Comparison of ENCODE assay signal across 36 cellular contexts in genomic region chr2:99382163-99382562, GRCh38.
"Had no signal": no experiment of that assay in that cellular context is flagged by ENCODE, and none has a peak within 500 bp of the region (broad histone marks: within the 10 kb centered on the region; RNA-seq: fewer than 3 reads in every experiment).

No MANE protein-coding gene starts in this region.

- DNase-seq: activated CD4-positive, alpha-beta memory T cell treated with anti-CD3 and anti-CD28 coated beads for 36 hours; activated CD4-positive, alpha-beta T cell treated with anti-CD3 and anti-CD28 coated beads for 36 hours; activated CD4-positive, alpha-beta T cell treated with anti-CD3 and anti-CD28 coated beads, Interleukin-2, amount 50 U/mL, for 1 hour; activated CD8-positive, alpha-beta memory T cell treated with anti-CD3 and anti-CD28 coated beads for 24 hours; activated CD8-positive, alpha-beta memory T cell treated with anti-CD3 and anti-CD28 coated beads, Interleukin-2, amount 10 ng/mL, durations not matched to agents 7 days and 5 days; activated CD8-positive, alpha-beta memory T cell treated with anti-CD3 and anti-CD28 coated beads, Interleukin-2, amount 50 U/mL, for 48 hours; activated effector memory CD4-positive, alpha-beta T cell treated with Interleukin-2 at 50 U/mL for 16 hours; activated naive CD4-positive, alpha-beta T cell treated with anti-CD3 and anti-CD28 coated beads, Interleukin-2, amount 50 U/mL, for 16 hours; activated naive CD8-positive, alpha-beta T cell treated with anti-CD3 and anti-CD28 coated beads, Interleukin-2, amount 10 ng/mL, durations not matched to agents 7 days and 5 days; activated T-cell treated with anti-CD3 and anti-CD28 coated beads, Interleukin-2, amount 50 U/mL, for 48 hours; adrenal gland; body of pancreas; Kasumi-1; KG1; MM.1S; MV-4-11; NCI-H1092; NCI-H1417 treated with DMSO at 0.1 percent for 48 hours; NCI-H187 treated with DMSO at 0.1 percent for 48 hours; NCI-H2081; NCI-H345; NCI-H524 treated with DMSO at 0.1 percent for 48 hours; NCI-H748 treated with DMSO at 0.1 percent for 48 hours; NK-92 treated with Interleukin-12 subunit alpha and Interleukin-12 subunit beta, amount 100 ng/mL, for 24 hours; PC-9; Right ventricle myocardium superior; SJCRH30; SK-N-SH had no signal

- ATAC-seq: activated CD4-positive, alpha-beta T cell treated with anti-CD3 and anti-CD28 coated beads for 36 hours; activated CD4-positive, CD25-positive, alpha-beta regulatory T cell treated with anti-CD3 and anti-CD28 coated beads, Interleukin-2, amount 50 U/mL, for 24 hours; activated CD8-positive, alpha-beta memory T cell treated with anti-CD3 and anti-CD28 coated beads, Interleukin-2, amount 10 ng/mL, durations not matched to agents 7 days and 5 days; body of pancreas had no signal

- H3K9ac ChIP-seq: SK-N-SH had no signal

- H3K27ac Mint-ChIP-seq: activated CD4-positive, alpha-beta memory T cell treated with anti-CD3 and anti-CD28 coated beads for 36 hours; activated CD4-positive, alpha-beta T cell treated with anti-CD3 and anti-CD28 coated beads for 36 hours; activated CD8-positive, alpha-beta memory T cell treated with anti-CD3 and anti-CD28 coated beads, Interleukin-2, amount 10 ng/mL, durations not matched to agents 7 days and 5 days; activated naive CD8-positive, alpha-beta T cell treated with anti-CD3 and anti-CD28 coated beads, Interleukin-2, amount 10 ng/mL, durations not matched to agents 7 days and 5 days; T-helper 1 cell treated with Interleukin-12 subunit alpha and Interleukin-12 subunit beta and Interleukin-4 antibody, amounts not matched to agents 30 μg/mL and 1 μg/mL, for 36 hours; T-helper 2 cell treated with Interferon-gamma antibody and Interleukin-4, amounts not matched to agents 5 μg/mL and 100 μg/mL, for 36 hours had no signal

- H3K27me3 ChIP-seq: adrenal gland, body of pancreas, breast epithelium, SJCRH30 had no signal

- H3K9me2 ChIP-seq: SK-N-SH had no signal

- FAIRE-seq: astrocyte, RCC 7860, TTC549 had no signal

- H3K4me1 ChIP-seq: adrenal gland, body of pancreas, breast epithelium, SJCRH30 had no signal

- H3K27ac ChIP-seq: adrenal gland, body of pancreas, breast epithelium, PC-9, RWPE1, SJCRH30 had no signal

- H3K9me3 Mint-ChIP-seq: activated CD4-positive, alpha-beta memory T cell treated with anti-CD3 and anti-CD28 coated beads for 36 hours; activated naive CD8-positive, alpha-beta T cell treated with anti-CD3 and anti-CD28 coated beads, Interleukin-2, amount 10 ng/mL, durations not matched to agents 7 days and 5 days; T-helper 1 cell treated with Interleukin-12 subunit alpha and Interleukin-12 subunit beta and Interleukin-4 antibody, amounts not matched to agents 30 μg/mL and 1 μg/mL, for 36 hours; T-helper 2 cell treated with Interferon-gamma antibody and Interleukin-4, amounts not matched to agents 5 μg/mL and 100 μg/mL, for 36 hours had no signal

- H3K4me2 ChIP-seq: PC-9, SK-N-SH had no signal

- H2AFZ ChIP-seq: PC-9 had no signal

- H3K9me3 ChIP-seq: adrenal gland, body of pancreas, breast epithelium, SJCRH30, SK-N-SH had no signal

- H3K27me3 Mint-ChIP-seq: activated CD4-positive, alpha-beta memory T cell treated with anti-CD3 and anti-CD28 coated beads for 36 hours; activated CD4-positive, alpha-beta T cell treated with anti-CD3 and anti-CD28 coated beads for 36 hours; activated CD8-positive, alpha-beta memory T cell treated with anti-CD3 and anti-CD28 coated beads, Interleukin-2, amount 10 ng/mL, durations not matched to agents 7 days and 5 days; activated naive CD8-positive, alpha-beta T cell treated with anti-CD3 and anti-CD28 coated beads, Interleukin-2, amount 10 ng/mL, durations not matched to agents 7 days and 5 days had no signal

- H3K4me3 Mint-ChIP-seq: activated CD4-positive, alpha-beta memory T cell treated with anti-CD3 and anti-CD28 coated beads for 36 hours; activated CD4-positive, alpha-beta T cell treated with anti-CD3 and anti-CD28 coated beads for 36 hours; activated CD8-positive, alpha-beta memory T cell treated with anti-CD3 and anti-CD28 coated beads, Interleukin-2, amount 10 ng/mL, durations not matched to agents 7 days and 5 days; activated naive CD8-positive, alpha-beta T cell treated with anti-CD3 and anti-CD28 coated beads, Interleukin-2, amount 10 ng/mL, durations not matched to agents 7 days and 5 days; T-helper 1 cell treated with Interleukin-12 subunit alpha and Interleukin-12 subunit beta and Interleukin-4 antibody, amounts not matched to agents 30 μg/mL and 1 μg/mL, for 36 hours; T-helper 2 cell treated with Interferon-gamma antibody and Interleukin-4, amounts not matched to agents 5 μg/mL and 100 μg/mL, for 36 hours had no signal

- H3K4me3 ChIP-seq: adrenal gland, body of pancreas, breast epithelium, PC-9, SJCRH30 had no signal
